In genomic region chr4:85873566-85873965, GRCh38 we compare ENCODE assay signal across 20 cellular contexts.
"Had no signal": no experiment of that assay in that cellular context is flagged by ENCODE, and none has a peak within 500 bp of the region (broad histone marks: within the 10 kb centered on the region; RNA-seq: fewer than 3 reads in every experiment).

No MANE protein-coding gene starts in this region.

- H3K36me3 ChIP-seq: esophagus muscularis mucosa, heart right ventricle, left lung, lower lobe of right lung had no signal

- H3K4me1 ChIP-seq: foreskin keratinocyte, left lung, lower lobe of right lung had no signal

- H3K27ac ChIP-seq: coronary artery, dorsolateral prefrontal cortex, esophagus muscularis mucosa, foreskin keratinocyte, heart right ventricle, left lung, lower lobe of right lung had no signal

- FAIRE-seq: colon, endothelial cell of umbilical vein, frontal cortex, keratinocyte had no signal

- DNase-seq: dermis blood vessel endothelial cell; dorsolateral prefrontal cortex; effector CD8-positive, alpha-beta T cell; effector memory CD8-positive, alpha-beta T cell; foreskin keratinocyte; glutamatergic neuron; head of caudate nucleus; heart right ventricle; hippocampal formation; left cardiac atrium; left lung; lower lobe of right lung; mesenchymal stem cell; mucosa of descending colon had no signal

- ATAC-seq: effector memory CD8-positive, alpha-beta T cell; foreskin keratinocyte; left lung; lower lobe of right lung; mucosa of descending colon had no signal

- H3K27me3 ChIP-seq: dorsolateral prefrontal cortex, esophagus muscularis mucosa, foreskin keratinocyte, heart right ventricle, left lung had no signal

- H3K4me3 ChIP-seq: coronary artery, dorsolateral prefrontal cortex, esophagus muscularis mucosa, heart right ventricle, left lung, lower lobe of right lung, mucosa of descending colon had no signal

- H3K9me3 ChIP-seq: esophagus muscularis mucosa, heart right ventricle, left lung, lower lobe of right lung, mucosa of descending colon had no signal
